ENCODE assay signal across 19 cellular contexts in genomic region chr4:76790377-76790776, GRCh38.
"Had no signal": no experiment of that assay in that cellular context is flagged by ENCODE, and none has a peak within 500 bp of the region (broad histone marks: within the 10 kb centered on the region; RNA-seq: fewer than 3 reads in every experiment).

No MANE protein-coding gene starts in this region.

- ATAC-seq: Panc1, PC-3 had no signal

- DNase-seq: Karpas-422, KG1, MG63, NCI-H1092, NCI-H1105 treated with DMSO at 0.1 percent for 48 hours, NCI-H1417 treated with DMSO at 0.1 percent for 48 hours, NCI-H146, NCI-H1694 treated with DMSO at 0.1 percent for 48 hours, NCI-H1930, NCI-H2081, NCI-H2107, NCI-H2227 treated with DMSO at 0.1 percent for 48 hours, NCI-H524, NCI-H526 treated with DMSO at 0.1 percent for 48 hours, NCI-H748 treated with DMSO at 0.1 percent for 48 hours, PC-3, SHP77, SK-N-SH had no signal
